Comparison of ENCODE assay signal across 28 cellular contexts in genomic region chr2:46122318-46122970, GRCh38.
A peak's percentile ranks its signal among the peaks of the same experiment; 100 is the strongest.
DNase-seq lines count a peak whose midpoint lies in the region; ATAC-seq and TF ChIP-seq lines count a peak whose summit lies in the region.
"Had no signal": no experiment of that assay in that cellular context is flagged by ENCODE, and none has a peak within 500 bp of the region (broad histone marks: within the 10 kb centered on the region; RNA-seq: fewer than 3 reads in every experiment).

No MANE protein-coding gene starts in this region.

- H3K4me1 ChIP-seq in hepatocyte (ENCODE audit: insufficient read depth), result peaks cover 13% of the 10 kb centered on the region

- H2AFZ ChIP-seq in hepatocyte, result no peak overlapping the region

- H3K4me3 ChIP-seq in MG63, result no peak overlapping the region
- no peak overlapping the region for H3K4me3 ChIP-seq in hepatocyte
- H3K4me3 ChIP-seq: smooth muscle cell, stomach, thyroid gland had no signal

- H3K27me3 ChIP-seq in MG63 (no peaks in the 10 kb centered on the region), hepatocyte (no peaks in the 10 kb centered on the region)
- H3K27me3 ChIP-seq: foreskin keratinocyte, stomach, thyroid gland had no signal

- ATAC-seq in omental fat pad (ENCODE audit: low FRiP score) (peak; percentile 37), HG02852 (IDR thresholded peaks at IDR 0.05; ENCODE audit: unreplicated experiment) (no peak), HG03571 (IDR thresholded peaks at IDR 0.05; ENCODE audit: unreplicated experiment) (no peak), GM19467 (IDR thresholded peaks at IDR 0.05; ENCODE audit: unreplicated experiment) (no peak)
- ATAC-seq: activated CD8-positive, alpha-beta T cell treated with anti-CD3 and anti-CD28 coated beads for 36 hours; foreskin keratinocyte; natural killer cell treated with Interleukin-12 subunit alpha and Interleukin-12 subunit beta and Interleukin-15 and Interleukin-18, amount 100 ng/mL, for 72 hours had no signal

- H3K36me3 ChIP-seq in MG63 (peaks cover 3% of the 10 kb centered on the region; the same call in 1 of the 2 replicates), hepatocyte (replicated peaks; ENCODE audit: insufficient read depth, low read depth) (no peaks in the 10 kb centered on the region)
- H3K36me3 ChIP-seq: stomach, thyroid gland had no signal

- peak overlapping the region; percentile 8 for H3K27ac ChIP-seq in hepatocyte
- H3K27ac ChIP-seq: foreskin keratinocyte, RWPE1, thyroid gland had no signal

- WGBS in hepatocyte (ENCODE audit: low lambda C conversion rate, missing lambda C conversion rate), result 89% methylated on average over 5 of the region's 5 CpGs

- H4K20me1 ChIP-seq in hepatocyte (ENCODE audit: insufficient read depth, poor library complexity, severe bottlenecking), result no peaks in the 10 kb centered on the region

- H3K79me2 ChIP-seq in hepatocyte, result no peaks in the 10 kb centered on the region

- no peak for TF ChIP-seq CTCF in hepatocyte (IDR thresholded peaks at IDR 0.05; ENCODE audit: poor library complexity)
- no peak for TF ChIP-seq CTCF in omental fat pad (IDR thresholded peaks at IDR 0.05)

- no peaks in the 10 kb centered on the region for H3K9me2 ChIP-seq in hepatocyte (replicated peaks; ENCODE audit: insufficient read depth)

- peak; percentile 16 for DNase-seq in Daoy (ENCODE audit: low read depth)
- DNase-seq in MG63, result peak; percentile 76
- no peak for DNase-seq in hepatocyte (ENCODE audit: low spot score)
- DNase-seq in omental fat pad (ENCODE audit: low spot score), result no peak
- DNase-seq: activated CD4-positive, CD25-positive, alpha-beta regulatory T cell treated with anti-CD3 and anti-CD28 coated beads, Interleukin-2, amount 50 U/mL, for 72 hours; activated CD8-positive, alpha-beta T cell treated with anti-CD3 and anti-CD28 coated beads for 36 hours; activated effector memory CD4-positive, alpha-beta T cell treated with Interleukin-2 at 50 U/mL for 16 hours; C1 segment of cervical spinal cord; caudate nucleus; COR-L47; DND-41; foreskin keratinocyte; hippocampal formation; immature natural killer cell; midbrain; NCI-H1105 treated with DMSO at 0.1 percent for 48 hours; NCI-H2029 treated with DMSO at 0.1 percent for 48 hours; NCI-H2227 treated with DMSO at 0.1 percent for 48 hours; NCI-H748 treated with DMSO at 0.1 percent for 48 hours; stimulated activated CD4-positive, alpha-beta T cell treated with anti-CD3 and anti-CD28 coated beads, Interleukin-1b, Interleukin-23, amount 100 ng/mL, for 48 hours; stomach; thyroid gland had no signal

- H3K9me3 ChIP-seq in MG63, result no peaks in the 10 kb centered on the region
- H3K9me3 ChIP-seq in hepatocyte (ENCODE audit: low read depth), result no peaks in the 10 kb centered on the region
- H3K9me3 ChIP-seq: stomach, thyroid gland had no signal

- no peak overlapping the region for H3K4me2 ChIP-seq in hepatocyte
- H3K4me2 ChIP-seq: smooth muscle cell had no signal

Comparison
In these comparisons a context has a peak if more than half of its experiments do, and no peak if none do; other contexts are left out.
1. DNase-seq: peak in Daoy (single experiment) and MG63 (single experiment); none in hepatocyte (single experiment) and omental fat pad (single experiment).